Comparison of ENCODE assay signal across 1 cellular context in the genomic region with DNA sequence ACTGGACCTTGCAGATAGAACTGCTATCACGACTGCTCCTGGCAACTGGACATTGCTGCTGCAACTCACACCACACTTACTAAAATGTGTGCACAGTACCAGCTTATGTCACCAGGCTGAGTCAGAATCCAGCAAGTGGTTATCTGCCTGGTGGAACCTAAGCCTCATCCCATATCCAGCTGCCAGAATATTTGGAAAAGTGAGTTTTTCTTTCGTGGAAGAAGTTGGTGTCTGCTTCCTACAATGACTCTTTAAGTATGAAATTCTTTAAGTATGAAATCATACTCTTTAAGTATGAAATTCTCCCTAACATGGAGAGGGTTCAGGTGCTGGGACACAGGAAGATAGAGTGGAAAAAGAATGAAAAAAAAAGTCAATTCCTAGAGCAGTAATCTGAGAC.
TF ChIP-seq lines count a peak whose summit lies in the region.

No MANE protein-coding gene starts in this region.

TF ChIP-seq in SK-N-SH, 30 proteins besides CTCF, POLR2A, EP300 and RAD21 (continued from another document):
- TF ChIP-seq GABPA (IDR thresholded peaks at IDR 0.05; ENCODE audit: low read depth) (no peak), POLR2AphosphoS5 (IDR thresholded peaks at IDR 0.05; ENCODE audit: low read depth, low read length) (no peak), FOSL2 (IDR thresholded peaks at IDR 0.05; ENCODE audit: borderline replicate concordance, low read depth) (0 out of 2 replicates have a peak, but pooled peaks have one; percentile 33), GATA2 (CRISPR knock-in tag; IDR thresholded peaks at IDR 0.05) (no peak), ELF1 (IDR thresholded peaks at IDR 0.05) (no peak), SMC3 (IDR thresholded peaks at IDR 0.05; ENCODE audit: low read depth, low read length) (no peak), TCF12 (IDR thresholded peaks at IDR 0.05) (peak; percentile 29; the same call in 1 of the 2 replicates), NRF1 (IDR thresholded peaks at IDR 0.05; ENCODE audit: low read depth, low read length) (no peak), TAF1 (IDR thresholded peaks at IDR 0.05; ENCODE audit: borderline replicate concordance, low read depth, low read length) (no peak)
- TF ChIP-seq, protein P1, sequence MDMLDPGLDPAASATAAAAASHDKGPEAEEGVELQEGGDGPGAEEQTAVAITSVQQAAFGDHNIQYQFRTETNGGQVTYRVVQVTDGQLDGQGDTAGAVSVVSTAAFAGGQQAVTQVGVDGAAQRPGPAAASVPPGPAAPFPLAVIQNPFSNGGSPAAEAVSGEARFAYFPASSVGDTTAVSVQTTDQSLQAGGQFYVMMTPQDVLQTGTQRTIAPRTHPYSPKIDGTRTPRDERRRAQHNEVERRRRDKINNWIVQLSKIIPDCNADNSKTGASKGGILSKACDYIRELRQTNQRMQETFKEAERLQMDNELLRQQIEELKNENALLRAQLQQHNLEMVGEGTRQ (IDR thresholded peaks at IDR 0.05; ENCODE audit: borderline replicate concordance, low read depth, low read length): no peak
